Comparison of ENCODE assay signal across 8 cellular contexts in genomic region chr17:29149431-29150064, GRCh38. TPM values are rescaled to one million over a fixed set of nuclear protein-coding genes. Genes with fewer than 3 reads are reported as not detected.
DNase-seq lines count a peak whose midpoint lies in the region; ATAC-seq and TF ChIP-seq lines count a peak whose summit lies in the region.

No MANE protein-coding gene starts in this region.

- TF ChIP-seq POLR2A in stomach (IDR thresholded peaks at IDR 0.05) = no peak

- CTCF ChIA-PET in activated CD8-positive, alpha-beta T cell treated with anti-CD3 and anti-CD28 coated beads for 36 hours (lab: Charles Lee) = interaction anchor here (0.6 to 27.4 kb wide), 33 partner anchors 10 to 467 kb away, joined by 3 to 609 read pairs (median 7); partner anchors contain the start of gene MYO18A

- peaks cover 13 to 45% (median 18%) of the 10 kb centered on the region in 4 donors for H3K4me1 Mint-ChIP-seq in CD4-positive, CD25-positive, alpha-beta regulatory T cell
- peaks cover 57% of the 10 kb centered on the region for H3K4me1 Mint-ChIP-seq in activated CD8-positive, alpha-beta T cell treated with anti-CD3 and anti-CD28 coated beads for 36 hours (ENCODE audit: low read depth)

- in situ Hi-C loops in HAP-1 (cut with MboI; ENCODE audit: low sequenced_read_pairs) = no loop called here

- TF ChIP-seq EP300 in stomach (IDR thresholded peaks at IDR 0.05) = no peak

- peak overlapping the region; percentile 59 for H3K4me3 ChIP-seq in CD4-positive, CD25-positive, alpha-beta regulatory T cell (ENCODE audit: low read depth, low read length)
- peak overlapping the region; percentile 30 for H3K4me3 ChIP-seq in HAP-1
- peak overlapping the region; percentile 43 for H3K4me3 ChIP-seq in iPS-15b (ENCODE audit: low read depth, low read length)
- peak overlapping the region; percentile 46 to 56 (median 50) for H3K4me3 ChIP-seq in stomach

- H3K9me3 ChIP-seq in CD4-positive, CD25-positive, alpha-beta regulatory T cell (ENCODE audit: control insufficient read depth in 2 of 2, low read length in 2 of 2) = no peaks in the 10 kb centered on the region
- H3K9me3 ChIP-seq in HAP-1 = no peaks in the 10 kb centered on the region
- no peaks in the 10 kb centered on the region for H3K9me3 ChIP-seq in iPS-15b (ENCODE audit: control insufficient read depth, insufficient read depth, low read length)
- no peaks in the 10 kb centered on the region for H3K9me3 ChIP-seq in stomach

- no peaks in the 10 kb centered on the region for H3K9me3 Mint-ChIP-seq in CD4-positive, CD25-positive, alpha-beta regulatory T cell
- no peaks in the 10 kb centered on the region for H3K9me3 Mint-ChIP-seq in activated CD8-positive, alpha-beta T cell treated with anti-CD3 and anti-CD28 coated beads for 36 hours

- no peaks in the 10 kb centered on the region for H3K27me3 Mint-ChIP-seq in CD4-positive, CD25-positive, alpha-beta regulatory T cell
- no peaks in the 10 kb centered on the region for H3K27me3 Mint-ChIP-seq in activated CD8-positive, alpha-beta T cell treated with anti-CD3 and anti-CD28 coated beads for 36 hours

- DNase-seq in CD4-positive, CD25-positive, alpha-beta regulatory T cell = no peak
- DNase-seq in HAP-1 (ENCODE audit: low spot score in 2 of 2) (no peak), stomach (no peak), DMS153 (lab: John Stamatoyannopoulos, UW) (no peak)
- peak; percentile 57 for DNase-seq in activated CD8-positive, alpha-beta T cell treated with anti-CD3 and anti-CD28 coated beads for 36 hours

- no peaks in the 10 kb centered on the region for H3K27me3 ChIP-seq in CD4-positive, CD25-positive, alpha-beta regulatory T cell (ENCODE audit: control insufficient read depth, insufficient read depth, low read length)
- H3K27me3 ChIP-seq in HAP-1 (ENCODE audit: low read depth) = no peaks in the 10 kb centered on the region
- no peaks in the 10 kb centered on the region for H3K27me3 ChIP-seq in iPS-15b (ENCODE audit: control insufficient read depth, insufficient read depth, low read length)
- no peaks in the 10 kb centered on the region for H3K27me3 ChIP-seq in stomach

- no peaks in the 10 kb centered on the region for H3K36me3 ChIP-seq in CD4-positive, CD25-positive, alpha-beta regulatory T cell (ENCODE audit: control insufficient read depth, insufficient read depth, low read length)
- H3K36me3 ChIP-seq in HAP-1 (replicated peaks) (no peaks in the 10 kb centered on the region), iPS-15b (ENCODE audit: control insufficient read depth, insufficient read depth, low read length) (no peaks in the 10 kb centered on the region), stomach (no peaks in the 10 kb centered on the region)

- WGBS in stomach, 5 donors = 27 to 49% (median 30%) methylated on average over 4 to 8 of the region's 8 CpGs

- POLR2A ChIA-PET in activated CD8-positive, alpha-beta T cell treated with anti-CD3 and anti-CD28 coated beads for 36 hours (lab: Charles Lee) = interaction anchor here (1.1 to 6.7 kb wide), 8 partner anchors 10 to 248 kb away, joined by 3 to 65 read pairs (median 4); partner anchors contain the start of genes MYO18A and NUFIP2

- H3K36me3 Mint-ChIP-seq in CD4-positive, CD25-positive, alpha-beta regulatory T cell = no peaks in the 10 kb centered on the region
- no peaks in the 10 kb centered on the region for H3K36me3 Mint-ChIP-seq in activated CD8-positive, alpha-beta T cell treated with anti-CD3 and anti-CD28 coated beads for 36 hours (ENCODE audit: low read depth)

- H3K4me3 Mint-ChIP-seq in CD4-positive, CD25-positive, alpha-beta regulatory T cell = peak overlapping the region in 3 of 4 donors; percentile 71
- H3K4me3 Mint-ChIP-seq in activated CD8-positive, alpha-beta T cell treated with anti-CD3 and anti-CD28 coated beads for 36 hours = peak overlapping the region; percentile 72

- peak overlapping the region; percentile 73 for H3K9ac ChIP-seq in iPS-15b (ENCODE audit: low read depth, low read length)

- peak overlapping the region; percentile 79 for H3K27ac ChIP-seq in CD4-positive, CD25-positive, alpha-beta regulatory T cell (ENCODE audit: insufficient read depth, low read length, poor library complexity, severe bottlenecking)
- H3K27ac ChIP-seq in stomach = peak overlapping the region; percentile 78 to 86 (median 83)

- TF ChIP-seq CTCF in activated CD8-positive, alpha-beta T cell treated with anti-CD3 and anti-CD28 coated beads for 36 hours (IDR thresholded peaks at IDR 0.05) = no peak
- no peak for TF ChIP-seq CTCF in stomach (IDR thresholded peaks at IDR 0.05)

- H3K27ac Mint-ChIP-seq in CD4-positive, CD25-positive, alpha-beta regulatory T cell = peak overlapping the region; percentile 38 to 89 (median 60)
- peak overlapping the region; percentile 87 for H3K27ac Mint-ChIP-seq in activated CD8-positive, alpha-beta T cell treated with anti-CD3 and anti-CD28 coated beads for 36 hours

- intact Hi-C loops in activated CD8-positive, alpha-beta T cell treated with anti-CD3 and anti-CD28 coated beads for 36 hours (cut with micrococcal nuclease) = loop anchor here (2.0 to 5.0 kb wide), 3 partner anchors 33 to 143 kb away; partner anchors contain the start of genes MYO18A and NUFIP2
- intact Hi-C loops in stomach (cut with DNase I; ENCODE audit: low total_unique reads) = loop anchor here (5.0 kb wide), 2 partner anchors 33 to 68 kb away; partner anchors contain the start of gene MYO18A

- H3K4me1 ChIP-seq in CD4-positive, CD25-positive, alpha-beta regulatory T cell (ENCODE audit: control insufficient read depth, insufficient read depth, low read length, poor library complexity, severe bottlenecking) = peaks cover 32% of the 10 kb centered on the region
- H3K4me1 ChIP-seq in HAP-1 = peaks cover 10% of the 10 kb centered on the region
- peaks cover 9% of the 10 kb centered on the region for H3K4me1 ChIP-seq in iPS-15b (ENCODE audit: control insufficient read depth, insufficient read depth, low read length)
- H3K4me1 ChIP-seq in stomach = peaks cover 27 to 52% (median 44%) of the 10 kb centered on the region in 4 donors

- no peak for ATAC-seq in CD4-positive, CD25-positive, alpha-beta regulatory T cell (ENCODE audit: low read depth in 2 of 2)
- no peak for ATAC-seq in activated CD8-positive, alpha-beta T cell treated with anti-CD3 and anti-CD28 coated beads for 36 hours
- ATAC-seq in GM19324 (IDR thresholded peaks at IDR 0.05; ENCODE audit: low FRiP score, unreplicated experiment) (no peak), HG03439 (IDR thresholded peaks at IDR 0.05; ENCODE audit: unreplicated experiment) (no peak)

RNA-seq across cellular contexts. Expression of gene MYO18A, which starts 30.6 kb away (rescaled TPM):
- 193 TPM for total RNA-seq in CD4-positive, CD25-positive, alpha-beta regulatory T cell
- 10 to 100 TPM; 16.8 to 22.6 (median 20.2) TPM for polyA plus RNA-seq in CD4-positive, CD25-positive, alpha-beta regulatory T cell
- 10 to 100 TPM; 27.5 to 29.4 TPM for total RNA-seq in activated CD8-positive, alpha-beta T cell treated with anti-CD3 and anti-CD28 coated beads for 36 hours
- total RNA-seq in stomach = 100 to 1,000 TPM in 3 of 5 donors, 10 to 100 TPM in 2; 42.8 to 305 (median 121) TPM
- polyA plus RNA-seq in stomach = 10 to 100 TPM; 16.5 to 30.3 (median 28.2) TPM
